Comparison of ENCODE assay signal across 9 cellular contexts in genomic region chr3:64238971-64239667, GRCh38. TPM values are rescaled to one million over a fixed set of nuclear protein-coding genes. Genes with fewer than 3 reads are reported as not detected.
DNase-seq lines count a peak whose midpoint lies in the region; ATAC-seq and TF ChIP-seq lines count a peak whose summit lies in the region.
"Had no signal": no experiment of that assay in that cellular context is flagged by ENCODE, and none has a peak within 500 bp of the region (broad histone marks: within the 10 kb centered on the region; RNA-seq: fewer than 3 reads in every experiment).

No MANE protein-coding gene starts in this region.

- no peak overlapping the region for H3K4me3 ChIP-seq in spleen

- WGBS in spleen, 5 donors = 62 to 79% (median 73%) methylated on average over 12 of the region's 12 CpGs

- peaks cover 5% of the 10 kb centered on the region for H3K4me1 Mint-ChIP-seq in glutamatergic neuron (ENCODE audit: low read depth, unreplicated experiment)

- no peaks in the 10 kb centered on the region for H3K36me3 Mint-ChIP-seq in glutamatergic neuron (ENCODE audit: unreplicated experiment)

- no peaks in the 10 kb centered on the region for H3K4me1 ChIP-seq in spleen

- no peak overlapping the region for H3K27ac Mint-ChIP-seq in glutamatergic neuron (ENCODE audit: unreplicated experiment)
- H3K27ac Mint-ChIP-seq: T-helper 1 cell treated with Interleukin-12 subunit alpha and Interleukin-12 subunit beta and Interleukin-4 antibody, amounts not matched to agents 30 μg/mL and 1 μg/mL, for 36 hours had no signal

- peak; percentile 93 for DNase-seq in ELF-1 (ENCODE audit: low read depth, low spot score)
- peak; percentile 23 for DNase-seq in SK-N-DZ (ENCODE audit: low spot score)
- peak; percentile 39 for DNase-seq in glutamatergic neuron
- peak in 8 of 10 donors; percentile 36 to 95 (median 70) for DNase-seq in posterior cingulate gyrus
- no peak for DNase-seq in spleen

- no peak for TF ChIP-seq POLR2A in spleen (IDR thresholded peaks at IDR 0.05)

- peaks cover 1% of the 10 kb centered on the region for H3K9me3 Mint-ChIP-seq in glutamatergic neuron (ENCODE audit: unreplicated experiment)
- H3K9me3 Mint-ChIP-seq: T-helper 1 cell treated with Interleukin-12 subunit alpha and Interleukin-12 subunit beta and Interleukin-4 antibody, amounts not matched to agents 30 μg/mL and 1 μg/mL, for 36 hours had no signal

- no peaks in the 10 kb centered on the region for H3K36me3 ChIP-seq in spleen

- no peaks in the 10 kb centered on the region for H3K27me3 ChIP-seq in spleen (replicated peaks in 1 of 7)

- H3K9me3 ChIP-seq in spleen = peaks cover 0 to 27% (median 18%) of the 10 kb centered on the region in 8 donors

- H3K4me3 Mint-ChIP-seq in glutamatergic neuron (ENCODE audit: unreplicated experiment) = no peak overlapping the region
- H3K4me3 Mint-ChIP-seq: T-helper 1 cell treated with Interleukin-12 subunit alpha and Interleukin-12 subunit beta and Interleukin-4 antibody, amounts not matched to agents 30 μg/mL and 1 μg/mL, for 36 hours had no signal

- intact Hi-C loops in posterior cingulate gyrus (cut with DNase I) = no loop called here
- intact Hi-C loops in spleen (cut with DNase I; ENCODE audit: low total_unique reads) = no loop called here

- peaks cover 2% of the 10 kb centered on the region for H3K27me3 Mint-ChIP-seq in glutamatergic neuron (ENCODE audit: unreplicated experiment)

- no peak overlapping the region for H3K27ac ChIP-seq in spleen

- TF ChIP-seq CTCF in glutamatergic neuron (IDR thresholded peaks at IDR 0.05; ENCODE audit: partially characterized antibody, unreplicated experiment) (no peak), spleen (IDR thresholded peaks at IDR 0.05 in 8 of 11, conservative IDR thresholded peaks at IDR 0.05 in 3 of 11) (no peak)

- ATAC-seq in GM18511 (IDR thresholded peaks at IDR 0.05; ENCODE audit: unreplicated experiment) (no peak), GM18868 (IDR thresholded peaks at IDR 0.05; ENCODE audit: unreplicated experiment) (no peak), GM21360 (IDR thresholded peaks at IDR 0.05; ENCODE audit: unreplicated experiment) (no peak)

RNA-seq across cellular contexts. Expression of gene PRICKLE2, which starts 13.9 kb away (rescaled TPM):
- 0.03 and 0.09 TPM in 2 replicates for polyA plus RNA-seq in SK-N-DZ (2014; cell fraction: cytosol; rRNA removed)
- not detected in 2 replicates for polyA plus RNA-seq in SK-N-DZ (2014; cell fraction: nucleus; rRNA removed)
- total RNA-seq in glutamatergic neuron (ENCODE audit: unreplicated experiment) = 18.9 TPM
- total RNA-seq in spleen = 10 to 100 TPM in 2 of 7 donors, 1 to 10 TPM in 5; 3.1 to 11.4 (median 7.3) TPM
- under 1 TPM; 0.27 to 0.51 (median 0.30) TPM for polyA plus RNA-seq in spleen
